In the genomic region with DNA sequence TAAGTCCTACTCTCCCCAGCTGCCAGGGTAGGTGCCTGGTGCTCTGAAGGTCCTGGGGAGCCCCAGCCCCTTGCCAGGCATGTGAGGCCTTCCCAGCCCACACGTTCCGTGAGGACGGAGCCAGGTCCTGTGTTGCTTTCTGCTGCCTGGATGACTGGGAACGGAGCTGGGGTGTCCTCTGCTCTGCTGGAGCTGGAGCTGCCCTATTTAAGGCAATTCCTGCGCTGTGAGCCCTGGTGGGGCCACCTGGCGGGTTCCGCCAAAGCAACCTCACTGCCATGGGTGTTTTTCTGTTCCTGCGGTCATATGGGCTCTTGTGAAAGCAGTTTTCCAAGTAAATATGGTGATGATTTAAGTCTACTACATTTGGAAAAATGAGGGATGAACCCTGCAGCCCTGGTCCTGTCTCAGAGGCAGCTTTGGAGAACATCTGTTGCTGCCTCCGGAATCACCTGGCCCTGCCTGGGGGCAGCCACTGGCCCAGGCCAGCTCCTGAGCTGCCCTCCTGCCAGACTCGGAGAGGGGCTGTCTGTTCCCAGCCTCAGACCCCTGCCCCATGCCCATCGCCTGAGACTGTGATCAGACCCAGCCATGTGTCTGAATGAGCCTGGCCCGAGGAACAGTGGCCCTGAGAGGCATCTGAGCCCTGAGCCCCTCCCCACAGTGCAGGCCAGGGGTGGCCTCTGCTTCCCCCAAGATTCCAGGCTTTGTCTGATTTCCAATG, we compare ENCODE assay signal across 1 cellular context.
TF ChIP-seq lines count a peak whose summit lies in the region.

No MANE protein-coding gene starts in this region.

TF ChIP-seq in endothelial cell of umbilical vein, 7 proteins besides CTCF, POLR2A, EP300 and RAD21:
- no peak for TF ChIP-seq JUN (IDR thresholded peaks at IDR 0.05; ENCODE audit: borderline replicate concordance, insufficient read depth, insufficient read length, low read depth)
- no peak for TF ChIP-seq GATA2 (IDR thresholded peaks at IDR 0.05; ENCODE audit: insufficient read depth, insufficient read length, low read depth, low read length)
- TF ChIP-seq FOS (IDR thresholded peaks at IDR 0.05; ENCODE audit: borderline replicate concordance, insufficient read depth, low read length): no peak
- TF ChIP-seq EZH2 (IDR thresholded peaks at IDR 0.05; ENCODE audit: borderline replicate concordance, low read depth, low read length, severe bottlenecking): no peak
- no peak for TF ChIP-seq POLR2AphosphoS5 (IDR thresholded peaks at IDR 0.05; ENCODE audit: insufficient read depth, low read depth, low read length)
- TF ChIP-seq, protein P1, sequence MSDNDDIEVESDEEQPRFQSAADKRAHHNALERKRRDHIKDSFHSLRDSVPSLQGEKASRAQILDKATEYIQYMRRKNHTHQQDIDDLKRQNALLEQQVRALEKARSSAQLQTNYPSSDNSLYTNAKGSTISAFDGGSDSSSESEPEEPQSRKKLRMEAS (IDR thresholded peaks at IDR 0.05; ENCODE audit: insufficient read depth, insufficient read length): no peak
- TF ChIP-seq MYC (IDR thresholded peaks at IDR 0.05; ENCODE audit: low read depth, low read length): no peak
TF ChIP-seq in endothelial cell of umbilical vein: peak in this region for 0.
